8 cellular contexts compared by ENCODE assay signal in genomic region chr5:157761690-157762611, GRCh38. TPM values are rescaled to one million over a fixed set of nuclear protein-coding genes. Genes with fewer than 3 reads are reported as not detected.
A peak's percentile ranks its signal among the peaks of the same experiment; 100 is the strongest.
DNase-seq lines count a peak whose midpoint lies in the region; ATAC-seq and TF ChIP-seq lines count a peak whose summit lies in the region.

No MANE protein-coding gene starts in this region.

- H3K4me1 ChIP-seq in tibial artery = no peaks in the 10 kb centered on the region

- H3K36me3 ChIP-seq in tibial artery = peaks cover 0 to 33% (median 0%) of the 10 kb centered on the region in 3 donors

- intact Hi-C loops in activated CD4-positive, alpha-beta T cell treated with anti-CD3 and anti-CD28 coated beads for 36 hours (cut with DNase I, micrococcal nuclease) = loop anchor here (1.0 to 2.0 kb wide), 3 partner anchors 187 to 233 kb away; no protein-coding TSS in a partner anchor
- intact Hi-C loops in tibial artery (cut with DNase I; ENCODE audit: low total_unique reads) = no loop called here

- POLR2A ChIA-PET in activated CD4-positive, alpha-beta T cell treated with anti-CD3 and anti-CD28 coated beads for 36 hours (lab: Charles Lee) = no interaction called here

- no peak overlapping the region for H3K4me3 Mint-ChIP-seq in activated CD4-positive, alpha-beta T cell treated with anti-CD3 and anti-CD28 coated beads for 36 hours

- peak; percentile 91 for ATAC-seq in activated CD4-positive, alpha-beta T cell treated with anti-CD3 and anti-CD28 coated beads for 36 hours
- peak; percentile 71 for ATAC-seq in GM21423 (IDR thresholded peaks at IDR 0.05; ENCODE audit: unreplicated experiment)
- peak; percentile 99 for ATAC-seq in left lobe of liver

- no peaks in the 10 kb centered on the region for H3K9me3 Mint-ChIP-seq in activated CD4-positive, alpha-beta T cell treated with anti-CD3 and anti-CD28 coated beads for 36 hours (ENCODE audit: low read depth)

- DNase-seq in activated CD4-positive, alpha-beta T cell treated with anti-CD3 and anti-CD28 coated beads for 36 hours = peak; percentile 27
- no peak for DNase-seq in activated CD4-positive, alpha-beta T cell treated with anti-CD3 and anti-CD28 coated beads for 1 hour
- peak; percentile 75 for DNase-seq in KBM-7
- DNase-seq in OCI-M2 (lab: John Stamatoyannopoulos, UW; ENCODE audit: unreplicated experiment) = peak; percentile 9
- DNase-seq in cerebellum (ENCODE audit: low spot score) = peak; percentile 69
- DNase-seq in left lobe of liver (ENCODE audit: low spot score) = no peak
- no peak for DNase-seq in tibial artery

- no peaks in the 10 kb centered on the region for H3K27me3 ChIP-seq in tibial artery

- no peaks in the 10 kb centered on the region for H3K9me3 ChIP-seq in tibial artery

- H3K27ac Mint-ChIP-seq in activated CD4-positive, alpha-beta T cell treated with anti-CD3 and anti-CD28 coated beads for 36 hours = no peak overlapping the region

- no peaks in the 10 kb centered on the region for H3K27me3 Mint-ChIP-seq in activated CD4-positive, alpha-beta T cell treated with anti-CD3 and anti-CD28 coated beads for 36 hours

- H3K36me3 Mint-ChIP-seq in activated CD4-positive, alpha-beta T cell treated with anti-CD3 and anti-CD28 coated beads for 36 hours (ENCODE audit: low read depth) = peaks cover 1% of the 10 kb centered on the region

- no peak overlapping the region for H3K4me3 ChIP-seq in tibial artery

- CTCF ChIA-PET in activated CD4-positive, alpha-beta T cell treated with anti-CD3 and anti-CD28 coated beads for 36 hours (lab: Charles Lee) = interaction anchor here (0.5 to 2.7 kb wide), 23 partner anchors 8 to 666 kb away, joined by 3 to 22 read pairs (median 4); partner anchors contain the start of gene THG1L

- H3K4me1 Mint-ChIP-seq in activated CD4-positive, alpha-beta T cell treated with anti-CD3 and anti-CD28 coated beads for 36 hours = peaks cover 7% of the 10 kb centered on the region

- no peak overlapping the region for H3K27ac ChIP-seq in tibial artery

- TF ChIP-seq CTCF in tibial artery (IDR thresholded peaks at IDR 0.05) = peak; percentile 68 to 78

- in situ Hi-C loops in KBM-7 (cut with MboI; ENCODE audit: low pct_unique_long_range_greater_than_20kb, low sequenced_read_pairs) = no loop called here

RNA-seq across cellular contexts. Expression of gene LSM11, which starts 18.4 kb away (rescaled TPM):
- total RNA-seq in activated CD4-positive, alpha-beta T cell treated with anti-CD3 and anti-CD28 coated beads for 36 hours = 1 to 10 TPM; 6.2 to 8.0 TPM
- total RNA-seq in cerebellum (61.5 TPM), left lobe of liver (0.86 TPM)

RNA-seq across cellular contexts. Expression of gene THG1L, which starts 30.7 kb away (rescaled TPM):
- total RNA-seq in activated CD4-positive, alpha-beta T cell treated with anti-CD3 and anti-CD28 coated beads for 36 hours = 10 to 100 TPM; 29.9 to 33.8 TPM
- total RNA-seq in cerebellum = 14.9 TPM
- total RNA-seq in left lobe of liver = 4.1 TPM

Comparison
In these comparisons a context has a peak if more than half of its experiments do, and no peak if none do; other contexts are left out.
1. DNase-seq: peak in activated CD4-positive, alpha-beta T cell treated with anti-CD3 and anti-CD28 coated beads for 36 hours (single experiment), KBM-7 (single experiment), OCI-M2 (single experiment) and cerebellum (single experiment); none in activated CD4-positive, alpha-beta T cell treated with anti-CD3 and anti-CD28 coated beads for 1 hour (single experiment), left lobe of liver (single experiment) and tibial artery (0 of 2).
2. Peak in every context shown above with its lines, with median percentiles within 50 percentile points of each other: ATAC-seq.